Comparison of ENCODE assay signal across 10 cellular contexts in the genomic region with DNA sequence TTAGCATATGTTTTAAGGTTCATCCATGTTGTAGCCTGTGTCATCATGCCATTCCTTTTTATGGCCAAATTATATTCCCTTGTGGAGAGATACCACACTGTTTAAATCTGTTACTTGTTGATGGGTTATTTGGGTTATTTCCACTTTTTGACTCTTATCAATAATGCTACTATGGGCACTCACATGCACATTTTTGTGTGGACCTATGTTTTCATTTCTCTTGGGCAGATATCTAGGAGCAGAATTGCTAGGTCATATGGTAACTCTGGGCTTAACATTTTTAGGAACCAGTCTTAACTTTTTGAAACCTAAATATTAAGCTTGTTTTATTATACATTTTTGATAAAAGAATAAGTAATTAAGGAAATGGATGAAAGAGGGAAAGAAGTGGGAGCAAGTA. TPM values are rescaled to one million over a fixed set of nuclear protein-coding genes. Genes with fewer than 3 reads are reported as not detected.
"Had no signal": no experiment of that assay in that cellular context is flagged by ENCODE, and none has a peak within 500 bp of the region (broad histone marks: within the 10 kb centered on the region; RNA-seq: fewer than 3 reads in every experiment).

No MANE protein-coding gene starts in this region.

- ATAC-seq: GM23338, HepG2 had no signal

- H3K9me3 Mint-ChIP-seq: GM23338, H9, HFFc6 had no signal

- H3K27ac ChIP-seq: HL-60 had no signal

- H3K36me3 Mint-ChIP-seq: IgD-negative memory B cell had no signal

- H3K27ac Mint-ChIP-seq: GM23338, H9, HFFc6, IgD-negative memory B cell had no signal

- DNase-seq: H9, HCEC 1CT, HFFc6, KBM-7 had no signal

- H3K4me3 ChIP-seq: GM23338 had no signal

- FAIRE-seq: H1, H54, HepG2 had no signal

- H3K4me3 Mint-ChIP-seq: GM23338, H9, HFFc6, IgD-negative memory B cell had no signal

RNA-seq across cellular contexts. Expression of a gene that starts 4.0 kb away (rescaled TPM):
- polyA plus RNA-seq: IgD-negative memory B cell had no signal
